Comparison of ENCODE assay signal across 27 cellular contexts in genomic region chr2:233997726-233998125, GRCh38. TPM values are rescaled to one million over a fixed set of nuclear protein-coding genes. Genes with fewer than 3 reads are reported as not detected.
"Had no signal": no experiment of that assay in that cellular context is flagged by ENCODE, and none has a peak within 500 bp of the region (broad histone marks: within the 10 kb centered on the region; RNA-seq: fewer than 3 reads in every experiment).

No MANE protein-coding gene starts in this region.

- DNase-seq: effector memory CD4-positive, alpha-beta T cell; esophagus squamous epithelium; foreskin keratinocyte; left colon; left ventricle myocardium superior; mesenchymal stem cell; midbrain; naive B cell; posterior cingulate gyrus; spleen; stimulated activated CD4-positive, alpha-beta T cell treated with anti-CD3 and anti-CD28 coated beads, Interleukin-15, amount 100 ng/mL, for 24 hours; stimulated activated CD4-positive, alpha-beta T cell treated with anti-CD3 and anti-CD28 coated beads, Interleukin-1b, Interleukin-23, amount 100 ng/mL, for 48 hours; stimulated activated CD4-positive, alpha-beta T cell treated with anti-CD3 and anti-CD28 coated beads, Interleukin-4, amount 100 ng/mL, for 24 hours; stomach; substantia nigra; transverse colon had no signal

- H3K36me3 ChIP-seq: esophagus squamous epithelium, neutrophil, spleen, stomach, thoracic aorta, transverse colon had no signal

- H3K4me3 ChIP-seq: esophagus squamous epithelium, lung, spleen, stomach, thoracic aorta, transverse colon had no signal

- H3K9me3 Mint-ChIP-seq: naive B cell; stimulated activated memory B cell treated with anti-CD40 and anti-IgM and Interleukin-4, amounts not matched to agents 10 μg/mL and 1 μg/mL and 100 μg/mL, for 72 hours had no signal

- H3K4me1 ChIP-seq: esophagus squamous epithelium, foreskin keratinocyte, stomach, transverse colon had no signal

- H3K4me3 Mint-ChIP-seq: stimulated activated memory B cell treated with anti-CD40 and anti-IgM and Interleukin-4, amounts not matched to agents 10 μg/mL and 1 μg/mL and 100 μg/mL, for 72 hours had no signal

- H3K27ac Mint-ChIP-seq: stimulated activated memory B cell treated with anti-CD40 and anti-IgM and Interleukin-4, amounts not matched to agents 10 μg/mL and 1 μg/mL and 100 μg/mL, for 72 hours had no signal

- ATAC-seq: foreskin keratinocyte; left colon; left ventricle myocardium superior; sciatic nerve; stimulated activated memory B cell treated with anti-CD40 and anti-IgM and Interleukin-4, amounts not matched to agents 10 μg/mL and 1 μg/mL and 100 μg/mL, for 72 hours had no signal

- H3K27me3 ChIP-seq: foreskin keratinocyte had no signal

- H3K36me3 Mint-ChIP-seq: naive B cell; stimulated activated memory B cell treated with anti-CD40 and anti-IgM and Interleukin-4, amounts not matched to agents 10 μg/mL and 1 μg/mL and 100 μg/mL, for 72 hours had no signal

- H3K27ac ChIP-seq: epithelial cell of prostate, esophagus squamous epithelium, foreskin keratinocyte, neutrophil, spleen, stomach, thoracic aorta, transverse colon had no signal

- H3K9me3 ChIP-seq: esophagus squamous epithelium, neutrophil, spleen, stomach, thoracic aorta, transverse colon had no signal

RNA-seq across cellular contexts. Expression of gene SPP2, which starts 52.8 kb away (rescaled TPM):
- total RNA-seq: esophagus squamous epithelium, foreskin keratinocyte, kidney epithelial cell, left colon, left ventricle myocardium superior, lung, osteoblast, pulmonary artery endothelial cell, sciatic nerve, skeletal muscle tissue, spleen, thoracic aorta, transverse colon, urinary bladder had no signal
